In genomic region chr16:8587065-8587464, GRCh38 we compare ENCODE assay signal across 3 cellular contexts. TPM values are rescaled to one million over a fixed set of nuclear protein-coding genes. Genes with fewer than 3 reads are reported as not detected.
"Had no signal": no experiment of that assay in that cellular context is flagged by ENCODE, and none has a peak within 500 bp of the region (broad histone marks: within the 10 kb centered on the region; RNA-seq: fewer than 3 reads in every experiment).

No MANE protein-coding gene starts in this region.

- DNase-seq: GDM1, GF-D8 had no signal

- H3K4me3 ChIP-seq: GM12878 had no signal

- ATAC-seq: GM12878 had no signal

RNA-seq across cellular contexts. Expression of gene TMEM114, which starts 3.2 kb away (rescaled TPM):
- total RNA-seq: GM12878 had no signal
- polyA plus RNA-seq: GM12878 had no signal
